In genomic region chr7:132400667-132401142, GRCh38 we compare ENCODE assay signal across 18 cellular contexts.
DNase-seq lines count a peak whose midpoint lies in the region; ATAC-seq and TF ChIP-seq lines count a peak whose summit lies in the region.
"Had no signal": no experiment of that assay in that cellular context is flagged by ENCODE, and none has a peak within 500 bp of the region (broad histone marks: within the 10 kb centered on the region; RNA-seq: fewer than 3 reads in every experiment).

No MANE protein-coding gene starts in this region.

- H3K36me3 Mint-ChIP-seq in GM23338 (ENCODE audit: low read depth): no peaks in the 10 kb centered on the region
- H3K36me3 Mint-ChIP-seq: neural progenitor cell had no signal

- no peak overlapping the region for H3K18ac ChIP-seq in mesenchymal stem cell (ENCODE audit: low read depth in 1 of 2, low read length in 2 of 2)

- H3K4ac ChIP-seq in mesenchymal stem cell (ENCODE audit: low read depth in 1 of 2, low read length in 2 of 2): no peak overlapping the region

- H3K23ac ChIP-seq in mesenchymal stem cell (ENCODE audit: low read length in 2 of 2): no peak overlapping the region

- peaks cover 9% of the 10 kb centered on the region for H3K27me3 Mint-ChIP-seq in GM23338 (ENCODE audit: insufficient read depth, low read depth, poor library complexity)
- H3K27me3 Mint-ChIP-seq: stimulated activated naive CD8-positive, alpha-beta T cell treated with anti-CD3 and anti-CD28 coated beads, Interleukin-15, amount 100 ng/mL, for 72 hours had no signal

- H3K4me2 ChIP-seq in GM23338 (no peak overlapping the region), mesenchymal stem cell (ENCODE audit: low read length, poor library complexity, severe bottlenecking) (no peak overlapping the region)
- H3K4me2 ChIP-seq: neural progenitor cell had no signal

- H3K27ac Mint-ChIP-seq in GM23338: no peak overlapping the region
- H3K27ac Mint-ChIP-seq: neural progenitor cell; stimulated activated naive CD8-positive, alpha-beta T cell treated with anti-CD3 and anti-CD28 coated beads, Interleukin-15, amount 100 ng/mL, for 72 hours had no signal

- H3K9me3 ChIP-seq in mesenchymal stem cell (ENCODE audit: control insufficient read depth, low read length): no peaks in the 10 kb centered on the region

- H3K27me3 ChIP-seq in GM23338 (ENCODE audit: insufficient read depth): no peaks in the 10 kb centered on the region
- no peaks in the 10 kb centered on the region for H3K27me3 ChIP-seq in mesenchymal stem cell (ENCODE audit: control insufficient read depth in 1 of 2, insufficient read depth in 1 of 2, low read length in 2 of 2)
- H3K27me3 ChIP-seq: neural progenitor cell had no signal

- H2AFZ ChIP-seq in GM23338 (no peak overlapping the region), mesenchymal stem cell (ENCODE audit: low read depth, low read length) (no peak overlapping the region)
- H2AFZ ChIP-seq: neural progenitor cell had no signal

- peaks cover 28% of the 10 kb centered on the region for H3K4me1 Mint-ChIP-seq in GM23338
- H3K4me1 Mint-ChIP-seq: stimulated activated naive CD8-positive, alpha-beta T cell treated with anti-CD3 and anti-CD28 coated beads, Interleukin-15, amount 100 ng/mL, for 72 hours had no signal

- no peak overlapping the region for H2BK120ac ChIP-seq in mesenchymal stem cell (ENCODE audit: low read depth, low read length)

- WGBS in mesenchymal stem cell: 74% methylated on average over 9 of the region's 9 CpGs

- no peak overlapping the region for H3K14ac ChIP-seq in mesenchymal stem cell (ENCODE audit: low read length in 2 of 2)

- no peak overlapping the region for H2AK5ac ChIP-seq in mesenchymal stem cell (ENCODE audit: low read length, severe bottlenecking)

- H3F3A ChIP-seq in GM23338 (replicated peaks; ENCODE audit: low read depth): no peaks in the 10 kb centered on the region

- H4K8ac ChIP-seq in mesenchymal stem cell (ENCODE audit: low read length): no peak overlapping the region

- DNase-seq in GM23338 (ENCODE audit: low spot score) (peak; percentile 32), fibroblast of mammary gland (ENCODE audit: low read depth) (peak; percentile 52), mesenchymal stem cell (no peak), superior temporal gyrus (ENCODE audit: extremely low spot score) (peak; percentile 62), A172 (ENCODE audit: low spot score) (no peak)
- DNase-seq in stimulated activated naive CD8-positive, alpha-beta T cell treated with anti-CD3 and anti-CD28 coated beads, Interleukin-15, Interleukin-2, amounts not matched to agents 100 U/mL and 50 U/mL, for 24 hours: no peak
- DNase-seq in stimulated activated CD4-positive, alpha-beta T cell treated with anti-CD3 and anti-CD28 coated beads, Interleukin-4, amount 100 ng/mL, for 24 hours: no peak
- DNase-seq: activated CD4-positive, alpha-beta T cell treated with anti-CD3 and anti-CD28 coated beads, Interleukin-2, amount 50 U/mL, for 48 hours; activated naive CD4-positive, alpha-beta T cell; foreskin melanocyte; KG1; MV-4-11; NCI-H1930; NK-92 treated with Interleukin-12 subunit alpha and Interleukin-12 subunit beta, amount 100 ng/mL, for 24 hours; stimulated activated naive CD8-positive, alpha-beta T cell treated with anti-CD3 and anti-CD28 coated beads, Interleukin-15, amount 100 ng/mL, for 72 hours had no signal

- no peaks in the 10 kb centered on the region for H4K20me1 ChIP-seq in GM23338 (replicated peaks; ENCODE audit: insufficient read depth)

- H2BK5ac ChIP-seq in mesenchymal stem cell (ENCODE audit: low read depth, low read length, poor library complexity, severe bottlenecking): no peak overlapping the region

- H2BK12ac ChIP-seq in mesenchymal stem cell (ENCODE audit: low read length in 2 of 2): no peak overlapping the region

- H3K9me2 ChIP-seq in GM23338 (ENCODE audit: insufficient read depth): no peaks in the 10 kb centered on the region

- H3K9me3 Mint-ChIP-seq in GM23338: no peaks in the 10 kb centered on the region

- ATAC-seq in GM23338 (peak; percentile 19; the same call in 2 of the 3 replicates), HG03045 (IDR thresholded peaks at IDR 0.05; ENCODE audit: unreplicated experiment) (no peak)
- ATAC-seq in stimulated activated naive CD8-positive, alpha-beta T cell treated with anti-CD3 and anti-CD28 coated beads, Interleukin-15, Interleukin-2, amounts not matched to agents 100 U/mL and 50 U/mL, for 24 hours: no peak
- ATAC-seq: stimulated activated naive CD8-positive, alpha-beta T cell treated with anti-CD3 and anti-CD28 coated beads, Interleukin-15, amount 100 ng/mL, for 72 hours had no signal

- H3K4me3 Mint-ChIP-seq in GM23338: no peak overlapping the region
- H3K4me3 Mint-ChIP-seq: neural progenitor cell; stimulated activated naive CD8-positive, alpha-beta T cell treated with anti-CD3 and anti-CD28 coated beads, Interleukin-15, amount 100 ng/mL, for 72 hours had no signal

- H3K9ac ChIP-seq in mesenchymal stem cell (ENCODE audit: low read length): peak overlapping the region; percentile 62
- H3K9ac ChIP-seq: neural progenitor cell had no signal

- no peaks in the 10 kb centered on the region for H3K79me1 ChIP-seq in mesenchymal stem cell (replicated peaks; ENCODE audit: low read length, poor library complexity, severe bottlenecking)

- TF ChIP-seq CTCF in GM23338 (conservative IDR thresholded peaks at IDR 0.05; ENCODE audit: low read depth in 2 of 2) (no peak), fibroblast of mammary gland (conservative IDR thresholded peaks at IDR 0.05; ENCODE audit: control insufficient read depth, insufficient read depth, low read depth, low read length) (no peak)

- H3K27ac ChIP-seq in GM23338 (ENCODE audit: low read depth) (no peak overlapping the region), mesenchymal stem cell (ENCODE audit: low read length, poor library complexity, severe bottlenecking) (no peak overlapping the region)
- H3K27ac ChIP-seq: neural progenitor cell, SK-N-MC had no signal

- H3K36me3 ChIP-seq in GM23338 (ENCODE audit: insufficient read depth) (no peaks in the 10 kb centered on the region), mesenchymal stem cell (ENCODE audit: control insufficient read depth in 1 of 2, insufficient read depth in 2 of 2, low read depth in 1 of 2, low read length in 2 of 2) (no peaks in the 10 kb centered on the region)
- H3K36me3 ChIP-seq: neural progenitor cell had no signal

- H3K79me2 ChIP-seq in GM23338 (replicated peaks; ENCODE audit: insufficient read depth): no peaks in the 10 kb centered on the region

- H3K4me1 ChIP-seq in GM23338 (ENCODE audit: insufficient read depth): peaks cover 6% of the 10 kb centered on the region
- no peaks in the 10 kb centered on the region for H3K4me1 ChIP-seq in mesenchymal stem cell (ENCODE audit: control insufficient read depth, insufficient read depth, low read depth, low read length)

- no peak overlapping the region for H2BK15ac ChIP-seq in mesenchymal stem cell (ENCODE audit: low read depth, poor library complexity, severe bottlenecking)

- H3K4me3 ChIP-seq in GM23338: no peak overlapping the region
- H3K4me3 ChIP-seq in fibroblast of mammary gland (ENCODE audit: control insufficient read depth, low read depth, low read length): no peak overlapping the region
- peak overlapping the region in 1 of 2 experiments; percentile 9 for H3K4me3 ChIP-seq in mesenchymal stem cell (ENCODE audit: insufficient read depth in 1 of 2, low read depth in 1 of 2, low read length in 2 of 2)
- H3K4me3 ChIP-seq: neural progenitor cell, SK-N-MC had no signal

- no peak overlapping the region for H4K91ac ChIP-seq in mesenchymal stem cell (ENCODE audit: low read length)

TF ChIP-seq in GM23338, 12 proteins besides CTCF, POLR2A, EP300 and RAD21 (continues in another document):
- TF ChIP-seq CREB1 (CRISPR knock-in tag; IDR thresholded peaks at IDR 0.05; ENCODE audit: low read depth) (no peak), ETS1 (IDR thresholded peaks at IDR 0.05) (no peak)

Comparison
In these comparisons a context has a peak if more than half of its experiments do, and no peak if none do; other contexts are left out.
1. DNase-seq: peak in GM23338 (single experiment), fibroblast of mammary gland (single experiment) and superior temporal gyrus (single experiment); none in mesenchymal stem cell (single experiment), stimulated activated naive CD8-positive, alpha-beta T cell treated with anti-CD3 and anti-CD28 coated beads, Interleukin-15, Interleukin-2, amounts not matched to agents 100 U/mL and 50 U/mL, for 24 hours (single experiment), A172 (single experiment) and stimulated activated CD4-positive, alpha-beta T cell treated with anti-CD3 and anti-CD28 coated beads, Interleukin-4, amount 100 ng/mL, for 24 hours (single experiment).